9 cellular contexts compared by ENCODE assay signal in the genomic region with DNA sequence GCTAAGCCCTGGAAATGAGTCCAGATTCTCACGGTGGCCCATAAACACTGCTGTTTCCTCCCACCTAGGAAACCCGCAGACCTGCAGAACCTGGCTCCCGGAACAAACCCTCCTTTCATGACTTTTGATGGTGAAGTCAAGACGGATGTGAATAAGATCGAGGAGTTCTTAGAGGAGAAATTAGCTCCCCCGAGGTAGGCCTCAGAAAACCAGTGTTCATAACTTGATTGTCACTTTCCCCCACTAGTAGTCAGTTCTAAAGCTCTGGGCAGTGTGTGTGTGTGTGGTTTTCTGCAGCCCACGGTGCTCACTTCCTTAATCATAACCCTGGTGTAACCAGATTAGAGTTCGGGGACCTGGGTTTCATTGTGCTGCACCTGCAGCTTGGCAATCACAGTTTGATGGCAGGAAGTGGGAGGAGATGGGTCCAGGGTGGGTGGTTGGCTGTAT. TPM values are rescaled to one million over a fixed set of nuclear protein-coding genes. Genes with fewer than 3 reads are reported as not detected.
DNase-seq lines count a peak whose midpoint lies in the region; ATAC-seq lines count a peak whose summit lies in the region.
"Had no signal": no experiment of that assay in that cellular context is flagged by ENCODE, and none has a peak within 500 bp of the region (broad histone marks: within the 10 kb centered on the region; RNA-seq: fewer than 3 reads in every experiment).

No MANE protein-coding gene starts in this region.

- peak; percentile 96 for ATAC-seq in GM18868 (IDR thresholded peaks at IDR 0.05; ENCODE audit: unreplicated experiment)
- ATAC-seq in HG02840 (IDR thresholded peaks at IDR 0.05; ENCODE audit: low FRiP score, unreplicated experiment) = peak; percentile 85
- ATAC-seq: gastroesophageal sphincter had no signal

- peak; percentile 27 for DNase-seq in RPMI8226
- peak; percentile 34 to 62 (median 52) for DNase-seq in stimulated activated CD4-positive, alpha-beta T cell treated with anti-CD3 and anti-CD28 coated beads, Interleukin-12 subunit alpha, Interleukin-12 subunit beta, amount 100 ng/mL, for 48 hours (ENCODE audit: low read depth in 2 of 3, low spot score in 1 of 3)
- DNase-seq in NCI-H2227 treated with DMSO at 0.1 percent for 48 hours (lab: John Stamatoyannopoulos, UW) = no peak
- DNase-seq in NCI-H774 (lab: John Stamatoyannopoulos, UW) = no peak
- no peak for DNase-seq in ureter (ENCODE audit: low spot score)
- no peak for DNase-seq in glomerular visceral epithelial cell (ENCODE audit: extremely low spot score)

RNA-seq across cellular contexts. Expression of gene CLIC6, which starts 39.1 kb away (rescaled TPM):
- total RNA-seq in ureter = 24.1 TPM

Comparison
In these comparisons a context has a peak if more than half of its experiments do, and no peak if none do; other contexts are left out.
1. DNase-seq: peak in RPMI8226 (single experiment) and stimulated activated CD4-positive, alpha-beta T cell treated with anti-CD3 and anti-CD28 coated beads, Interleukin-12 subunit alpha, Interleukin-12 subunit beta, amount 100 ng/mL, for 48 hours (3 of 3); none in NCI-H2227 treated with DMSO at 0.1 percent for 48 hours (single experiment), NCI-H774 (single experiment), ureter (single experiment) and glomerular visceral epithelial cell (single experiment).